Comparison of ENCODE assay signal across 8 cellular contexts in the genomic region with DNA sequence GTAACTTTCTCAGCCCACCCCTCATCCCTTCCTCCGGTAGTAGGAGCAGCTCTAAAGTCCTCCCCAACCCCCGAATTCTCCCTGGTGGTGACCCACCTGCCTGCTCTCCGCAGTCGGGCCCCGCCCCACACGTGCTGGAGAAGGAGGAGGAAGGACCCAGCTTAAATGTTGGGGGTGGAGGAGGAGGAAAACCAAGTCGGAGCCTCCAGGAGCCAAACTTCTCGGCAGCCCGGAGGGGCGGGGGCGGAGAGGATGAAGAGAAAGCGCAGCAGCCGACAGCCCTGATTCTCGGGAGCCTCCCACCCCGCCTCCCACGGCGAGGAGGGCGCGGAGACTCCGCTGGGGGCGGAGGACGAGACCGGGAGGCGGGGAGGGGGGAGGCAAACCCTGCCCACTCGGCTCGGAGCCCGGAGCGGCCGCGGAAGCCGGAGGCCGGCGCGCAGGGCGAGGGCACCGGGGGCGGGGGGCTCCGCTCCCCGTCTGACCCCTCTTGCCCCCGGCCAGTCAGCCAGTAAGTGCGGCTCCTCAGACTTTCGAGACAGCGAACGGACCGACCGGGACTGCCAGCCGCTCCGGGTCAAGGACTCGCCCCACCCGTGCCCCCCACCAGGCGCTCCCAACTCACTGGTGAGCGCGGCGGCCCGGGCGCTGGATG. TPM values are rescaled to one million over a fixed set of nuclear protein-coding genes. Genes with fewer than 3 reads are reported as not detected.
A peak's percentile ranks its signal among the peaks of the same experiment; 100 is the strongest.
DNase-seq lines count a peak whose midpoint lies in the region; ATAC-seq and TF ChIP-seq lines count a peak whose summit lies in the region.

A gene with protein sequence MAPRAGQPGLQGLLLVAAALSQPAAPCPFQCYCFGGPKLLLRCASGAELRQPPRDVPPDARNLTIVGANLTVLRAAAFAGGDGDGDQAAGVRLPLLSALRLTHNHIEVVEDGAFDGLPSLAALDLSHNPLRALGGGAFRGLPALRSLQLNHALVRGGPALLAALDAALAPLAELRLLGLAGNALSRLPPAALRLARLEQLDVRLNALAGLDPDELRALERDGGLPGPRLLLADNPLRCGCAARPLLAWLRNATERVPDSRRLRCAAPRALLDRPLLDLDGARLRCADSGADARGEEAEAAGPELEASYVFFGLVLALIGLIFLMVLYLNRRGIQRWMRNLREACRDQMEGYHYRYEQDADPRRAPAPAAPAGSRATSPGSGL (plus strand): TSS at position 394 of the 655 bp plus-strand sequence. CDS start 276 bp downstream, outside the sequence.

- peak within 1 kb of the TSS; percentile 83; the same call in 1 of the 2 replicates for H3K4me2 ChIP-seq in PC-3 (ENCODE audit: low read length)

- POLR2A ChIA-PET in PC-3 (lab: Charles Lee; ENCODE audit: unreplicated experiment): interaction anchor here (0.6 kb wide), 1 partner anchor 284 kb away, joined by 3 read pairs; no protein-coding TSS in a partner anchor
- POLR2A ChIA-PET in naive thymus-derived CD8-positive, alpha-beta T cell (lab: Charles Lee): interaction anchor here (1.5 to 2.9 kb wide), 3 partner anchors 31 to 97 kb away, joined by 9 to 15 read pairs (median 10); no protein-coding TSS in a partner anchor

- BruUV-seq in PC-3 (replicated peaks; lab: Mats Ljungman, UMichigan): no TSS peak

- H3K4me1 Mint-ChIP-seq in dendritic cell treated with granulocyte-macrophage colony-stimulating factor and Interleukin-4, amounts not matched to agents 40 ng/mL and 50 ng/mL, for 4 days (ENCODE audit: low read depth): peaks cover 15% of the 10 kb centered on the region
- H3K4me1 Mint-ChIP-seq in naive thymus-derived CD8-positive, alpha-beta T cell: peaks cover 3 to 15% (median 10%) of the 10 kb centered on the region in 4 donors

- no peak for TF ChIP-seq CTCF in PC-3 (conservative IDR thresholded peaks at IDR 0.05; ENCODE audit: low read depth, low read length)

- no peaks in the 10 kb centered on the region for H4K20me1 ChIP-seq in PC-3 (ENCODE audit: low read length)

- H3K4me3 Mint-ChIP-seq in dendritic cell treated with granulocyte-macrophage colony-stimulating factor and Interleukin-4, amounts not matched to agents 40 ng/mL and 50 ng/mL, for 4 days: peak within 1 kb of the TSS; percentile 75
- H3K4me3 Mint-ChIP-seq in naive thymus-derived CD8-positive, alpha-beta T cell: peak within 1 kb of the TSS; percentile 64 to 88 (median 74)

- H3K36me3 ChIP-seq in PC-3 (ENCODE audit: low read depth, low read length) (no peaks in the 10 kb centered on the region), aorta (ENCODE audit: control insufficient read depth in 1 of 2, insufficient read depth in 2 of 2, low read length in 1 of 2) (no peaks in the 10 kb centered on the region)

- 2% methylated on average over 32 to 56 of the region's 56 CpGs for WGBS in aorta, 2 donors

- H3K4me3 ChIP-seq in PC-3 (ENCODE audit: low read length) (no peak within 1 kb of the TSS; the same call in 1 of the 2 replicates), aorta (ENCODE audit: low read length in 2 of 2) (peak within 1 kb of the TSS; percentile 2 to 22)

- peaks cover 80% of the 10 kb centered on the region for H3K27me3 Mint-ChIP-seq in dendritic cell treated with granulocyte-macrophage colony-stimulating factor and Interleukin-4, amounts not matched to agents 40 ng/mL and 50 ng/mL, for 4 days
- peaks cover 17 to 58% (median 44%) of the 10 kb centered on the region in 5 donors for H3K27me3 Mint-ChIP-seq in naive thymus-derived CD8-positive, alpha-beta T cell

- CTCF ChIA-PET in PC-3 (lab: Charles Lee): interaction anchor here (0.6 kb wide), 1 partner anchor 101 kb away, joined by 15 read pairs; no protein-coding TSS in a partner anchor

- H3K4me1 ChIP-seq in PC-3 (ENCODE audit: insufficient read depth, low read length): peaks cover 4% of the 10 kb centered on the region; the same call in 1 of the 2 replicates
- H3K4me1 ChIP-seq in aorta (ENCODE audit: control insufficient read depth in 1 of 2, insufficient read depth in 2 of 2, low read length in 2 of 2): no peaks in the 10 kb centered on the region

- no peaks in the 10 kb centered on the region for H3K79me2 ChIP-seq in PC-3 (ENCODE audit: low read length)

- H3K9me3 ChIP-seq in PC-3 (ENCODE audit: low read length) (no peaks in the 10 kb centered on the region), aorta (ENCODE audit: control insufficient read depth, low read length) (no peaks in the 10 kb centered on the region)

- H3K9me2 ChIP-seq in PC-3 (replicated peaks; ENCODE audit: low read length): no peaks in the 10 kb centered on the region

- H3K27ac Mint-ChIP-seq in dendritic cell treated with granulocyte-macrophage colony-stimulating factor and Interleukin-4, amounts not matched to agents 40 ng/mL and 50 ng/mL, for 4 days: no peak within 1 kb of the TSS
- peak within 1 kb of the TSS in 2 of 10 donors; percentile 24 to 37 for H3K27ac Mint-ChIP-seq in naive thymus-derived CD8-positive, alpha-beta T cell

- no peak within 1 kb of the TSS for H3K27ac ChIP-seq in PC-3 (ENCODE audit: low read length)
- no peak within 1 kb of the TSS for H3K27ac ChIP-seq in aorta (ENCODE audit: low read depth in 1 of 2, low read length in 2 of 2)

- DNase-seq in ELF-1 (ENCODE audit: low read depth, low spot score) (peak; percentile 46), PC-3 (no peak), aorta (no peak), LoVo (ENCODE audit: low spot score) (no peak)
- DNase-seq in naive thymus-derived CD8-positive, alpha-beta T cell: no peak
- no peak for DNase-seq in effector CD8-positive, alpha-beta T cell (lab: John Stamatoyannopoulos, UW)

- H3K27me3 ChIP-seq in PC-3 (ENCODE audit: low read length) (peaks cover 53% of the 10 kb centered on the region), aorta (ENCODE audit: control insufficient read depth in 1 of 2, insufficient read depth in 2 of 2, low read length in 1 of 2) (no peaks in the 10 kb centered on the region)

- H3K36me3 Mint-ChIP-seq in dendritic cell treated with granulocyte-macrophage colony-stimulating factor and Interleukin-4, amounts not matched to agents 40 ng/mL and 50 ng/mL, for 4 days (ENCODE audit: low read depth): no peaks in the 10 kb centered on the region
- peaks cover 0 to 3% (median 0%) of the 10 kb centered on the region in 3 donors for H3K36me3 Mint-ChIP-seq in naive thymus-derived CD8-positive, alpha-beta T cell

- H3F3A ChIP-seq in PC-3 (ENCODE audit: low read length, unreplicated experiment): no peaks in the 10 kb centered on the region

- no peak for TF ChIP-seq POLR2A in GM18505 (IDR thresholded peaks at IDR 0.05; ENCODE audit: borderline replicate concordance, extremely low read depth, insufficient read depth, insufficient read length)

- no peak within 1 kb of the TSS for H3K9ac ChIP-seq in PC-3 (ENCODE audit: low read length)

- no peaks in the 10 kb centered on the region for H3K9me3 Mint-ChIP-seq in dendritic cell treated with granulocyte-macrophage colony-stimulating factor and Interleukin-4, amounts not matched to agents 40 ng/mL and 50 ng/mL, for 4 days
- H3K9me3 Mint-ChIP-seq in naive thymus-derived CD8-positive, alpha-beta T cell: no peaks in the 10 kb centered on the region

- intact Hi-C loops in PC-3 (cut with micrococcal nuclease): no loop called here
- intact Hi-C loops in dendritic cell treated with granulocyte-macrophage colony-stimulating factor and Interleukin-4, amounts not matched to agents 40 ng/mL and 50 ng/mL, for 4 days (cut with micrococcal nuclease): loop anchor here (2.0 to 5.0 kb wide), 2 partner anchors 33 to 96 kb away; no protein-coding TSS in a partner anchor
- intact Hi-C loops in aorta (cut with DNase I): no loop called here

- ATAC-seq in PC-3 (no peak), aorta (ENCODE audit: low FRiP score) (no peak), GM18505 (IDR thresholded peaks at IDR 0.05; ENCODE audit: unreplicated experiment) (no peak)
- ATAC-seq in naive thymus-derived CD8-positive, alpha-beta T cell: no peak

- H2AFZ ChIP-seq in PC-3 (ENCODE audit: low read length): no peak within 1 kb of the TSS

RNA-seq across cellular contexts. Expression of the gene that starts here (rescaled TPM):
- total RNA-seq in PC-3 (2014; rRNA removed) (not detected in 2 replicates), aorta (under 1 TPM; 0.30 to 0.36 TPM)
- under 1 TPM; 0.16 TPM for total RNA-seq in naive thymus-derived CD8-positive, alpha-beta T cell
- under 1 TPM; 0.09 to 0.24 (median 0.12) TPM for polyA plus RNA-seq in naive thymus-derived CD8-positive, alpha-beta T cell
- not detected for polyA plus RNA-seq in aorta
